Comparison of ENCODE assay signal across 1 cellular context in the genomic region with DNA sequence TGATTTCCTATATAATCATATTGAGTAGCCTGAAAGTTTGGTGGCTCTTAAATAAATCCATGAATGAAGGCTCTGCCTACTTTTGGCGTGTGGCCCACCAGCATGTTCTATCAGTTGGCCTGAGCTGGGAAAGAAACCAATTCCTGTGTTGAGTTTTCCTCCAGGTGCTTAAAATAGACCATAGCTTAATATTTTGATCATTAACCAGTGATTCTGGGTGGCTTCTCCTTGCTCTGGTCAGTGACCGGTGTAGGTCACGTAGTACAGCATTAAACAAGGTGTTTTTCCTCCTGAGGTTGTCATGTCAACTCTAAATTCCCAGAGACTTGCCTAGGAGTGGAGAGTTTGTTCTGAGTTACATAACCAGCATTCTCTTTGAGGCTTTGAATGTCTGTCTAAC.
TF ChIP-seq lines count a peak whose summit lies in the region.

No MANE protein-coding gene starts in this region.

TF ChIP-seq in GM23338, 12 proteins besides CTCF, POLR2A, EP300 and RAD21 (continued from another document):
- TF ChIP-seq, protein P1, sequence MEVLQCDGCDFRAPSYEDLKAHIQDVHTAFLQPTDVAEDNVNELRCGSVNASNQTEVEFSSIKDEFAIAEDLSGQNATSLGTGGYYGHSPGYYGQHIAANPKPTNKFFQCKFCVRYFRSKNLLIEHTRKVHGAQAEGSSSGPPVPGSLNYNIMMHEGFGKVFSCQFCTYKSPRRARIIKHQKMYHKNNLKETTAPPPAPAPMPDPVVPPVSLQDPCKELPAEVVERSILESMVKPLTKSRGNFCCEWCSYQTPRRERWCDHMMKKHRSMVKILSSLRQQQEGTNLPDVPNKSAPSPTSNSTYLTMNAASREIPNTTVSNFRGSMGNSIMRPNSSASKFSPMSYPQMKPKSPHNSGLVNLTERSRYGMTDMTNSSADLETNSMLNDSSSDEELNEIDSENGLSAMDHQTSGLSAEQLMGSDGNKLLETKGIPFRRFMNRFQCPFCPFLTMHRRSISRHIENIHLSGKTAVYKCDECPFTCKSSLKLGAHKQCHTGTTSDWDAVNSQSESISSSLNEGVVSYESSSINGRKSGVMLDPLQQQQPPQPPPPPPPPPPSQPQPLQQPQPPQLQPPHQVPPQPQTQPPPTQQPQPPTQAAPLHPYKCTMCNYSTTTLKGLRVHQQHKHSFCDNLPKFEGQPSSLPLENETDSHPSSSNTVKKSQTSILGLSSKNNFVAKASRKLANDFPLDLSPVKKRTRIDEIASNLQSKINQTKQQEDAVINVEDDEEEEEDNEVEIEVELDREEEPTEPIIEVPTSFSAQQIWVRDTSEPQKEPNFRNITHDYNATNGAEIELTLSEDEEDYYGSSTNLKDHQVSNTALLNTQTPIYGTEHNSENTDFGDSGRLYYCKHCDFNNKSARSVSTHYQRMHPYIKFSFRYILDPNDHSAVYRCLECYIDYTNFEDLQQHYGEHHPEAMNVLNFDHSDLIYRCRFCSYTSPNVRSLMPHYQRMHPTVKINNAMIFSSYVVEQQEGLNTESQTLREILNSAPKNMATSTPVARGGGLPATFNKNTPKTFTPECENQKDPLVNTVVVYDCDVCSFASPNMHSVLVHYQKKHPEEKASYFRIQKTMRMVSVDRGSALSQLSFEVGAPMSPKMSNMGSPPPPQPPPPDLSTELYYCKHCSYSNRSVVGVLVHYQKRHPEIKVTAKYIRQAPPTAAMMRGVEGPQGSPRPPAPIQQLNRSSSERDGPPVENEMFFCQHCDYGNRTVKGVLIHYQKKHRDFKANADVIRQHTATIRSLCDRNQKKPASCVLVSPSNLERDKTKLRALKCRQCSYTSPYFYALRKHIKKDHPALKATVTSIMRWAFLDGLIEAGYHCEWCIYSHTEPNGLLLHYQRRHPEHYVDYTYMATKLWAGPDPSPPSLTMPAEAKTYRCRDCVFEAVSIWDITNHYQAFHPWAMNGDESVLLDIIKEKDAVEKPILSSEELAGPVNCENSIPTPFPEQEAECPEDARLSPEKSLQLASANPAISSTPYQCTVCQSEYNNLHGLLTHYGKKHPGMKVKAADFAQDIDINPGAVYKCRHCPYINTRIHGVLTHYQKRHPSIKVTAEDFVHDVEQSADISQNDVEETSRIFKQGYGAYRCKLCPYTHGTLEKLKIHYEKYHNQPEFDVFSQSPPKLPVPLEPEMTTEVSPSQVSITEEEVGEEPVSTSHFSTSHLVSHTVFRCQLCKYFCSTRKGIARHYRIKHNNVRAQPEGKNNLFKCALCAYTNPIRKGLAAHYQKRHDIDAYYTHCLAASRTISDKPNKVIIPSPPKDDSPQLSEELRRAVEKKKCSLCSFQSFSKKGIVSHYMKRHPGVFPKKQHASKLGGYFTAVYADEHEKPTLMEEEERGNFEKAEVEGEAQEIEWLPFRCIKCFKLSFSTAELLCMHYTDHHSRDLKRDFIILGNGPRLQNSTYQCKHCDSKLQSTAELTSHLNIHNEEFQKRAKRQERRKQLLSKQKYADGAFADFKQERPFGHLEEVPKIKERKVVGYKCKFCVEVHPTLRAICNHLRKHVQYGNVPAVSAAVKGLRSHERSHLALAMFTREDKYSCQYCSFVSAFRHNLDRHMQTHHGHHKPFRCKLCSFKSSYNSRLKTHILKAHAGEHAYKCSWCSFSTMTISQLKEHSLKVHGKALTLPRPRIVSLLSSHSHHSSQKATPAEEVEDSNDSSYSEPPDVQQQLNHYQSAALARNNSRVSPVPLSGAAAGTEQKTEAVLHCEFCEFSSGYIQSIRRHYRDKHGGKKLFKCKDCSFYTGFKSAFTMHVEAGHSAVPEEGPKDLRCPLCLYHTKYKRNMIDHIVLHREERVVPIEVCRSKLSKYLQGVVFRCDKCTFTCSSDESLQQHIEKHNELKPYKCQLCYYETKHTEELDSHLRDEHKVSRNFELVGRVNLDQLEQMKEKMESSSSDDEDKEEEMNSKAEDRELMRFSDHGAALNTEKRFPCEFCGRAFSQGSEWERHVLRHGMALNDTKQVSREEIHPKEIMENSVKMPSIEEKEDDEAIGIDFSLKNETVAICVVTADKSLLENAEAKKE (CRISPR knock-in tag; IDR thresholded peaks at IDR 0.05) = no peak
- TF ChIP-seq ETS1 (IDR thresholded peaks at IDR 0.05) = no peak
- TF ChIP-seq ZNF114 (CRISPR knock-in tag; IDR thresholded peaks at IDR 0.05) = no peak
- TF ChIP-seq EZH2phosphoT487 (IDR thresholded peaks at IDR 0.05; ENCODE audit: unreplicated experiment) = no peak
- TF ChIP-seq JUNB (IDR thresholded peaks at IDR 0.05; ENCODE audit: unreplicated experiment) = no peak
- TF ChIP-seq, protein P2, sequence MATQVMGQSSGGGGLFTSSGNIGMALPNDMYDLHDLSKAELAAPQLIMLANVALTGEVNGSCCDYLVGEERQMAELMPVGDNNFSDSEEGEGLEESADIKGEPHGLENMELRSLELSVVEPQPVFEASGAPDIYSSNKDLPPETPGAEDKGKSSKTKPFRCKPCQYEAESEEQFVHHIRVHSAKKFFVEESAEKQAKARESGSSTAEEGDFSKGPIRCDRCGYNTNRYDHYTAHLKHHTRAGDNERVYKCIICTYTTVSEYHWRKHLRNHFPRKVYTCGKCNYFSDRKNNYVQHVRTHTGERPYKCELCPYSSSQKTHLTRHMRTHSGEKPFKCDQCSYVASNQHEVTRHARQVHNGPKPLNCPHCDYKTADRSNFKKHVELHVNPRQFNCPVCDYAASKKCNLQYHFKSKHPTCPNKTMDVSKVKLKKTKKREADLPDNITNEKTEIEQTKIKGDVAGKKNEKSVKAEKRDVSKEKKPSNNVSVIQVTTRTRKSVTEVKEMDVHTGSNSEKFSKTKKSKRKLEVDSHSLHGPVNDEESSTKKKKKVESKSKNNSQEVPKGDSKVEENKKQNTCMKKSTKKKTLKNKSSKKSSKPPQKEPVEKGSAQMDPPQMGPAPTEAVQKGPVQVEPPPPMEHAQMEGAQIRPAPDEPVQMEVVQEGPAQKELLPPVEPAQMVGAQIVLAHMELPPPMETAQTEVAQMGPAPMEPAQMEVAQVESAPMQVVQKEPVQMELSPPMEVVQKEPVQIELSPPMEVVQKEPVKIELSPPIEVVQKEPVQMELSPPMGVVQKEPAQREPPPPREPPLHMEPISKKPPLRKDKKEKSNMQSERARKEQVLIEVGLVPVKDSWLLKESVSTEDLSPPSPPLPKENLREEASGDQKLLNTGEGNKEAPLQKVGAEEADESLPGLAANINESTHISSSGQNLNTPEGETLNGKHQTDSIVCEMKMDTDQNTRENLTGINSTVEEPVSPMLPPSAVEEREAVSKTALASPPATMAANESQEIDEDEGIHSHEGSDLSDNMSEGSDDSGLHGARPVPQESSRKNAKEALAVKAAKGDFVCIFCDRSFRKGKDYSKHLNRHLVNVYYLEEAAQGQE (IDR thresholded peaks at IDR 0.05; ENCODE audit: unreplicated experiment) = no peak
TF ChIP-seq in GM23338: peak in this region for 0.
